26 cellular contexts compared by ENCODE assay signal in the genomic region with DNA sequence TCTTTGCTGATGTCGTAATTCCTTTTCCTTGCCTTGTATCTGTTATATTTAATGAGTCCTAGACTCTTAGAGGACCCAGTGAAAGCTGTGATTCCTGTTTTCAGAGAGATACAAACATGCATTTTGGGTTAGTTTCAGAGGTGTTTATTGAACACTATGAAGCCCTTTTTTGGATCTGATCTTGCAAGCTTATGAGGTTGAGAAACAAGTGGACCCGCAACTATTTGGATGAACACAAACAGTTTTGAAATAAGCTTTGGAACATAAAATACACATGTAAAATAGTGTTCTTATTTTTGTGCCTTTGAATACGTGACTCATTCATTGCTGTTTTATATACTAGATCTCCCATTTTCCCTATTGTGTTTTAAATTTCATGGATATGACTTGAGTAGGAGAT. TPM values are rescaled to one million over a fixed set of nuclear protein-coding genes. Genes with fewer than 3 reads are reported as not detected.
DNase-seq lines count a peak whose midpoint lies in the region; ATAC-seq and TF ChIP-seq lines count a peak whose summit lies in the region.
"Had no signal": no experiment of that assay in that cellular context is flagged by ENCODE, and none has a peak within 500 bp of the region (broad histone marks: within the 10 kb centered on the region; RNA-seq: fewer than 3 reads in every experiment).

No MANE protein-coding gene starts in this region.

- intact Hi-C loops in stomach (cut with DNase I; ENCODE audit: low total_unique reads), result no loop called here
- intact Hi-C loops in CD4-positive, alpha-beta memory T cell (cut with micrococcal nuclease), result loop anchor here (2.0 kb wide), 2 partner anchors 13 kb away; no protein-coding TSS in a partner anchor

- H3K27me3 ChIP-seq in mesenchymal stem cell (ENCODE audit: control insufficient read depth in 1 of 2, insufficient read depth in 1 of 2, low read length in 2 of 2), result no peaks in the 10 kb centered on the region
- no peaks in the 10 kb centered on the region for H3K27me3 ChIP-seq in stomach
- H3K27me3 ChIP-seq in CD4-positive, alpha-beta memory T cell (ENCODE audit: insufficient read depth, low read length), result no peaks in the 10 kb centered on the region
- H3K27me3 ChIP-seq: adrenal gland, gastroesophageal sphincter had no signal

- CTCF ChIA-PET in CD4-positive, alpha-beta memory T cell (lab: Charles Lee; ENCODE audit: partially characterized antibody), result interaction anchor here (1.2 to 2.4 kb wide), 3 partner anchors 8 to 23 kb away, joined by 3 to 7 read pairs (median 4); no protein-coding TSS in a partner anchor

- H3K36me3 ChIP-seq in mesenchymal stem cell (ENCODE audit: control insufficient read depth in 1 of 2, insufficient read depth in 2 of 2, low read depth in 1 of 2, low read length in 2 of 2), result no peaks in the 10 kb centered on the region
- peaks cover 0 to 10% (median 0%) of the 10 kb centered on the region in 4 donors for H3K36me3 ChIP-seq in stomach
- H3K36me3 ChIP-seq in CD4-positive, alpha-beta memory T cell (ENCODE audit: insufficient read depth, low read length), result no peaks in the 10 kb centered on the region
- H3K36me3 ChIP-seq: adrenal gland, gastroesophageal sphincter, HAP-1 had no signal

- no peak overlapping the region for H4K8ac ChIP-seq in mesenchymal stem cell (ENCODE audit: low read length)

- H2BK15ac ChIP-seq in mesenchymal stem cell (ENCODE audit: low read depth, poor library complexity, severe bottlenecking), result no peak overlapping the region

- no peak for DNase-seq in activated T-cell treated with anti-CD3 and anti-CD28 coated beads, Interleukin-2, amount 50 U/mL, for 72 hours
- DNase-seq in activated T-cell treated with anti-CD3 and anti-CD28 coated beads for 4 hours, result no peak
- no peak for DNase-seq in activated naive CD8-positive, alpha-beta T cell treated with anti-CD3 and anti-CD28 coated beads, Interleukin-2, amount 50 U/mL, for 24 hours
- DNase-seq in mesenchymal stem cell, result peak; percentile 59
- no peak for DNase-seq in stomach
- DNase-seq in CD4-positive, alpha-beta memory T cell, result no peak
- no peak for DNase-seq in putamen (ENCODE audit: low spot score)
- DNase-seq: activated CD4-positive, alpha-beta memory T cell treated with anti-CD3 and anti-CD28 coated beads for 36 hours; left colon; NCI-H82; occipital lobe; OCI-M1; SHP77 treated with DMSO at 0.1 percent for 48 hours; stimulated activated naive CD4-positive, alpha-beta T cell had no signal

- no peak for TF ChIP-seq CTCF in stomach (IDR thresholded peaks at IDR 0.05)

- no peak overlapping the region for H3K27ac ChIP-seq in mesenchymal stem cell (ENCODE audit: low read length, poor library complexity, severe bottlenecking)
- H3K27ac ChIP-seq in stomach, result peak overlapping the region in 3 of 5 donors; percentile 5 to 52 (median 17)
- no peak overlapping the region for H3K27ac ChIP-seq in CD4-positive, alpha-beta memory T cell (ENCODE audit: low read depth, low read length)
- H3K27ac ChIP-seq: adrenal gland, C4-2B, gastroesophageal sphincter, HL-60, VCaP had no signal

- TF ChIP-seq POLR2A in stomach (IDR thresholded peaks at IDR 0.05), result no peak

- no peak overlapping the region for H3K9ac ChIP-seq in mesenchymal stem cell (ENCODE audit: low read length)

- ATAC-seq in activated T-cell treated with anti-CD3 and anti-CD28 coated beads, Interleukin-2, amount 50 U/mL, for 72 hours (replicated peaks in 1 of 2), result no peak
- ATAC-seq in activated naive CD8-positive, alpha-beta T cell treated with anti-CD3 and anti-CD28 coated beads, Interleukin-2, amount 50 U/mL, for 24 hours, result no peak
- ATAC-seq in GM18907 (IDR thresholded peaks at IDR 0.05; ENCODE audit: unreplicated experiment), result no peak
- ATAC-seq: GM12878, left colon, right cardiac atrium had no signal

- no peak overlapping the region for H2AFZ ChIP-seq in mesenchymal stem cell (ENCODE audit: low read depth, low read length)

- no peak overlapping the region for H3K14ac ChIP-seq in mesenchymal stem cell (ENCODE audit: low read length in 2 of 2)

- H3K4me1 ChIP-seq in mesenchymal stem cell (ENCODE audit: control insufficient read depth, insufficient read depth, low read depth, low read length) (peaks cover 4% of the 10 kb centered on the region), stomach (peaks cover 9 to 80% (median 45%) of the 10 kb centered on the region in 4 donors)
- peaks cover 70% of the 10 kb centered on the region for H3K4me1 ChIP-seq in CD4-positive, alpha-beta memory T cell (ENCODE audit: insufficient read depth, low read length)

- no peak overlapping the region for H3K18ac ChIP-seq in mesenchymal stem cell (ENCODE audit: low read depth in 1 of 2, low read length in 2 of 2)

- no peak overlapping the region for H3K4me2 ChIP-seq in mesenchymal stem cell (ENCODE audit: low read length, poor library complexity, severe bottlenecking)

- peaks cover 2 to 18% of the 10 kb centered on the region in 2 donors for H3K36me3 Mint-ChIP-seq in activated T-cell treated with anti-CD3 and anti-CD28 coated beads, Interleukin-2, amount 50 U/mL, for 72 hours (ENCODE audit: insufficient read depth in 2 of 2)
- peaks cover 22% of the 10 kb centered on the region for H3K36me3 Mint-ChIP-seq in activated naive CD8-positive, alpha-beta T cell treated with anti-CD3 and anti-CD28 coated beads, Interleukin-2, amount 50 U/mL, for 24 hours (ENCODE audit: low read depth)
- peaks cover 39 to 42% of the 10 kb centered on the region in 2 donors for H3K36me3 Mint-ChIP-seq in CD4-positive, alpha-beta memory T cell

- no peak overlapping the region for H3K4me3 ChIP-seq in mesenchymal stem cell (ENCODE audit: insufficient read depth in 1 of 2, low read depth in 1 of 2, low read length in 2 of 2)
- no peak overlapping the region for H3K4me3 ChIP-seq in stomach
- H3K4me3 ChIP-seq in CD4-positive, alpha-beta memory T cell (ENCODE audit: low read length in 2 of 2), result no peak overlapping the region
- H3K4me3 ChIP-seq: adrenal gland, gastroesophageal sphincter, GM12878, HAP-1 had no signal

- H2BK120ac ChIP-seq in mesenchymal stem cell (ENCODE audit: low read depth, low read length), result no peak overlapping the region

- POLR2A ChIA-PET in CD4-positive, alpha-beta memory T cell (lab: Charles Lee; ENCODE audit: partially characterized antibody), result interaction anchor here (1.2 to 1.7 kb wide), 2 partner anchors 23 to 28 kb away, joined by 5 to 6 read pairs; no protein-coding TSS in a partner anchor

- peaks cover 72% of the 10 kb centered on the region for H3K4me1 Mint-ChIP-seq in activated T-cell treated with anti-CD3 and anti-CD28 coated beads, Interleukin-2, amount 50 U/mL, for 72 hours (ENCODE audit: low read depth)
- peaks cover 87% of the 10 kb centered on the region for H3K4me1 Mint-ChIP-seq in activated naive CD8-positive, alpha-beta T cell treated with anti-CD3 and anti-CD28 coated beads, Interleukin-2, amount 50 U/mL, for 24 hours
- peaks cover 47 to 86% (median 62%) of the 10 kb centered on the region in 4 donors for H3K4me1 Mint-ChIP-seq in CD4-positive, alpha-beta memory T cell

- no peaks in the 10 kb centered on the region for H3K27me3 Mint-ChIP-seq in activated T-cell treated with anti-CD3 and anti-CD28 coated beads, Interleukin-2, amount 50 U/mL, for 72 hours (ENCODE audit: low read depth)
- no peaks in the 10 kb centered on the region for H3K27me3 Mint-ChIP-seq in activated naive CD8-positive, alpha-beta T cell treated with anti-CD3 and anti-CD28 coated beads, Interleukin-2, amount 50 U/mL, for 24 hours
- H3K27me3 Mint-ChIP-seq in CD4-positive, alpha-beta memory T cell, result no peaks in the 10 kb centered on the region
- H3K27me3 Mint-ChIP-seq: activated CD4-positive, alpha-beta memory T cell treated with anti-CD3 and anti-CD28 coated beads for 36 hours; dendritic cell treated with granulocyte-macrophage colony-stimulating factor and Interleukin-4, amounts not matched to agents 40 ng/mL and 50 ng/mL, for 4 days; IgD-negative memory B cell had no signal

- peaks cover 3% of the 10 kb centered on the region for H3K9me3 ChIP-seq in mesenchymal stem cell (ENCODE audit: control insufficient read depth, low read length)
- H3K9me3 ChIP-seq in stomach, result no peaks in the 10 kb centered on the region
- H3K9me3 ChIP-seq in CD4-positive, alpha-beta memory T cell (ENCODE audit: control insufficient read depth in 1 of 2, low read length in 2 of 2), result no peaks in the 10 kb centered on the region
- H3K9me3 ChIP-seq: adrenal gland, gastroesophageal sphincter, HAP-1 had no signal

- no peak overlapping the region for H4K91ac ChIP-seq in mesenchymal stem cell (ENCODE audit: low read length)

- peak overlapping the region in 1 of 2 donors; percentile 63 for H3K4me3 Mint-ChIP-seq in activated T-cell treated with anti-CD3 and anti-CD28 coated beads, Interleukin-2, amount 50 U/mL, for 72 hours
- no peak overlapping the region for H3K4me3 Mint-ChIP-seq in activated naive CD8-positive, alpha-beta T cell treated with anti-CD3 and anti-CD28 coated beads, Interleukin-2, amount 50 U/mL, for 24 hours
- peak overlapping the region in 2 of 8 donors; percentile 47 to 65 for H3K4me3 Mint-ChIP-seq in CD4-positive, alpha-beta memory T cell
- H3K4me3 Mint-ChIP-seq: activated CD4-positive, alpha-beta memory T cell treated with anti-CD3 and anti-CD28 coated beads for 36 hours; dendritic cell treated with granulocyte-macrophage colony-stimulating factor and Interleukin-4, amounts not matched to agents 40 ng/mL and 50 ng/mL, for 4 days; IgD-negative memory B cell; T-helper 1 cell treated with Interleukin-12 subunit alpha and Interleukin-12 subunit beta and Interleukin-4 antibody, amounts not matched to agents 30 μg/mL and 1 μg/mL, for 36 hours had no signal

- no peak overlapping the region for H2BK12ac ChIP-seq in mesenchymal stem cell (ENCODE audit: low read length in 2 of 2)

- WGBS in mesenchymal stem cell, result no CpG with 5 or more reads among the region's 3 CpGs
- 75 to 85% (median 80%) methylated on average over 3 of the region's 3 CpGs for WGBS in stomach, 5 donors

- H3K4ac ChIP-seq in mesenchymal stem cell (ENCODE audit: low read depth in 1 of 2, low read length in 2 of 2), result no peak overlapping the region

- no peak for TF ChIP-seq EP300 in stomach (IDR thresholded peaks at IDR 0.05)

- H3K23ac ChIP-seq in mesenchymal stem cell (ENCODE audit: low read length in 2 of 2), result no peak overlapping the region

- H2AK5ac ChIP-seq in mesenchymal stem cell (ENCODE audit: low read length, severe bottlenecking), result no peak overlapping the region

- no peaks in the 10 kb centered on the region for H3K9me3 Mint-ChIP-seq in activated T-cell treated with anti-CD3 and anti-CD28 coated beads, Interleukin-2, amount 50 U/mL, for 72 hours
- H3K9me3 Mint-ChIP-seq in activated naive CD8-positive, alpha-beta T cell treated with anti-CD3 and anti-CD28 coated beads, Interleukin-2, amount 50 U/mL, for 24 hours, result no peaks in the 10 kb centered on the region
- H3K9me3 Mint-ChIP-seq in CD4-positive, alpha-beta memory T cell, result no peaks in the 10 kb centered on the region
- H3K9me3 Mint-ChIP-seq: activated CD4-positive, alpha-beta memory T cell treated with anti-CD3 and anti-CD28 coated beads for 36 hours; dendritic cell treated with granulocyte-macrophage colony-stimulating factor and Interleukin-4, amounts not matched to agents 40 ng/mL and 50 ng/mL, for 4 days had no signal

- no peak overlapping the region for H2BK5ac ChIP-seq in mesenchymal stem cell (ENCODE audit: low read depth, low read length, poor library complexity, severe bottlenecking)

- peaks cover 28% of the 10 kb centered on the region for H3K79me1 ChIP-seq in mesenchymal stem cell (replicated peaks; ENCODE audit: low read length, poor library complexity, severe bottlenecking)

- peak overlapping the region; percentile 95 for H3K27ac Mint-ChIP-seq in activated T-cell treated with anti-CD3 and anti-CD28 coated beads, Interleukin-2, amount 50 U/mL, for 72 hours
- H3K27ac Mint-ChIP-seq in activated naive CD8-positive, alpha-beta T cell treated with anti-CD3 and anti-CD28 coated beads, Interleukin-2, amount 50 U/mL, for 24 hours, result peak overlapping the region; percentile 64
- H3K27ac Mint-ChIP-seq in CD4-positive, alpha-beta memory T cell, result peak overlapping the region in 3 of 7 donors; percentile 28 to 56 (median 42)
- H3K27ac Mint-ChIP-seq: activated CD4-positive, alpha-beta memory T cell treated with anti-CD3 and anti-CD28 coated beads for 36 hours; dendritic cell treated with granulocyte-macrophage colony-stimulating factor and Interleukin-4, amounts not matched to agents 40 ng/mL and 50 ng/mL, for 4 days; T-helper 1 cell treated with Interleukin-12 subunit alpha and Interleukin-12 subunit beta and Interleukin-4 antibody, amounts not matched to agents 30 μg/mL and 1 μg/mL, for 36 hours had no signal

RNA-seq across cellular contexts. Expression of a gene that starts 33.5 kb away (rescaled TPM):
- total RNA-seq in activated T-cell treated with anti-CD3 and anti-CD28 coated beads, Interleukin-2, amount 50 U/mL, for 72 hours, result 10 to 100 TPM; 32.9 to 37.8 TPM
- polyA plus RNA-seq in mesenchymal stem cell (2013, experiment 1 of 2), result 13.9 TPM
- 13.7 TPM for polyA plus RNA-seq in mesenchymal stem cell (2013, experiment 2 of 2)
- 100 to 1,000 TPM in 1 of 5 donors, 10 to 100 TPM in 4; 35.9 to 183 (median 41.1) TPM for total RNA-seq in stomach
- polyA plus RNA-seq in stomach, result 10 to 100 TPM in 1 of 3 donors, 1 to 10 TPM in 2; 8.2 to 13.9 (median 9.2) TPM
- 100 to 1,000 TPM; 104 to 108 TPM for total RNA-seq in CD4-positive, alpha-beta memory T cell
- polyA plus RNA-seq in CD4-positive, alpha-beta memory T cell, result 10 to 100 TPM; 39.8 to 50.5 TPM

Comparison
In these comparisons a context has a peak if more than half of its experiments do, and no peak if none do; other contexts are left out.
1. H3K27ac ChIP-seq: peak in stomach (3 of 5); none in mesenchymal stem cell (single experiment) and CD4-positive, alpha-beta memory T cell (single experiment).